ENCODE assay signal across 8 cellular contexts in the genomic region with DNA sequence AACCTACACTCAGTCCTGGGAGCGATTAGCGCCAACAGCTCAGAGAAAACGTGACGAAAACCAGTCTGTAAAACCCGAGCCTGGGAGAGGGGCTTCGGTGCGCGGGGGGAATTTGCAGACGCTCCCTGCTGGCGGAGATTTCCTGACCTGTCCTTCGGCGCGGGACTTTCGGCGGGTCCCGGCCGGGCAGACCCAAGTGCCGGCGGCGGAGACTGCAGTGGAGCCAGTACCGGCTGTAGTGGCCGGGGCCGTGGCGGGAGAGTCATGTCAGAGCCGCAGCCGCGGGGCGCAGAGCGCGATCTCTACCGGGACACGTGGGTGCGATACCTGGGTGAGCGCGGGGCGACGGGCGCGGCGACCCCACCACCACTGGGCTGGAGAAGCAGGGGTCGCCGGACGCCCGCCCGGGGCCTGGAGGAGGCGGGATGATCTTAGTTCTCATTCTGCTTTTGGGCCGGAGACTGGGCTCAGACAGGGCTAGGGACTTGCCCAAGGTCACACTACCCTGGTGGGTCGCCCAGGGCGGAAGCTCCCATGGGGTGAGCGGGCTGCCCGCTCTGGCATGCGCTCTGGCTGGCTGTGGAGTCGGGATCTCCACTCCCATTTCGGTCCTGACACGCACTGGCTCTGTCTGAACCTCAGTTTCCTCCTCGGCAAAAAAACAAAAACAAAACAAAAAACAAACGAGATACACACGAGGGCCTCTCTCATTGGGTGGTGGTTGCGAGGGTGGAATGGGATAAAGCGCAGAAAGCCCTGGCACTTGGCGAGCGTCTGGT. TPM values are rescaled to one million over a fixed set of nuclear protein-coding genes. Genes with fewer than 3 reads are reported as not detected.
A peak's percentile ranks its signal among the peaks of the same experiment; 100 is the strongest.
DNase-seq lines count a peak whose midpoint lies in the region; ATAC-seq and TF ChIP-seq lines count a peak whose summit lies in the region.

A gene with protein sequence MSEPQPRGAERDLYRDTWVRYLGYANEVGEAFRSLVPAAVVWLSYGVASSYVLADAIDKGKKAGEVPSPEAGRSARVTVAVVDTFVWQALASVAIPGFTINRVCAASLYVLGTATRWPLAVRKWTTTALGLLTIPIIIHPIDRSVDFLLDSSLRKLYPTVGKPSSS (plus strand): TSS at position 153 of the 779 bp plus-strand sequence. CDS start 112 bp downstream, at position 265.

- TF ChIP-seq RAD21 in liver (IDR thresholded peaks at IDR 0.05) = peak in 1 of 2 donors; percentile 35

- peaks cover 4 to 53% (median 40%) of the 10 kb centered on the region in 4 donors for H3K4me1 ChIP-seq in liver (ENCODE audit: control insufficient read depth in 4 of 4, insufficient read depth in 4 of 4, low read length in 3 of 4)

- peak; percentile 44 for DNase-seq in NK-92 treated with Interleukin-12 subunit alpha and Interleukin-12 subunit beta, amount 100 ng/mL, for 24 hours (lab: John Stamatoyannopoulos, UW)
- no peak for DNase-seq in NK-92 (lab: John Stamatoyannopoulos, UW; ENCODE audit: unreplicated experiment)
- DNase-seq in NCI-H2196 (lab: John Stamatoyannopoulos, UW; ENCODE audit: unreplicated experiment) = peak; percentile 25
- DNase-seq in activated CD4-positive, alpha-beta T cell treated with anti-CD3 and anti-CD28 coated beads, Interleukin-2, amount 10 ng/mL, durations not matched to agents 24 days and 14 days = peak; percentile 86
- DNase-seq in dermis blood vessel endothelial cell = peak; percentile 78
- peak; percentile 47 to 51 for DNase-seq in stimulated activated CD4-positive, alpha-beta T cell treated with anti-CD3 and anti-CD28 coated beads, Interleukin-4, amount 100 ng/mL, for 4 hours

- peaks cover 0 to 5% (median 0%) of the 10 kb centered on the region in 4 donors for H3K36me3 ChIP-seq in liver (ENCODE audit: control insufficient read depth in 4 of 4, insufficient read depth in 3 of 4, low read depth in 1 of 4, low read length in 3 of 4)

- ATAC-seq in HG02798 (IDR thresholded peaks at IDR 0.05; ENCODE audit: poor library complexity, unreplicated experiment) = no peak

- no peaks in the 10 kb centered on the region for H3K27me3 ChIP-seq in liver (ENCODE audit: control insufficient read depth in 4 of 4, insufficient read depth in 4 of 4, low read length in 3 of 4)

- H3K9me3 Mint-ChIP-seq in activated CD4-positive, alpha-beta T cell treated with anti-CD3 and anti-CD28 coated beads, Interleukin-2, amount 10 ng/mL, durations not matched to agents 24 days and 14 days = no peaks in the 10 kb centered on the region

- H3K27me3 Mint-ChIP-seq in activated CD4-positive, alpha-beta T cell treated with anti-CD3 and anti-CD28 coated beads, Interleukin-2, amount 10 ng/mL, durations not matched to agents 24 days and 14 days = no peaks in the 10 kb centered on the region

- H3K4me3 ChIP-seq in liver (ENCODE audit: low read depth in 1 of 3, low read length in 3 of 3) = peak within 1 kb of the TSS; percentile 55 to 64 (median 60)

- H3K9me3 ChIP-seq in liver (ENCODE audit: control insufficient read depth in 4 of 4, low read length in 3 of 4) = no peaks in the 10 kb centered on the region

- H3K4me1 Mint-ChIP-seq in activated CD4-positive, alpha-beta T cell treated with anti-CD3 and anti-CD28 coated beads, Interleukin-2, amount 10 ng/mL, durations not matched to agents 24 days and 14 days = peaks cover 50% of the 10 kb centered on the region

- 1% methylated on average over 62 of the region's 62 CpGs for WGBS in liver

- peak within 1 kb of the TSS; percentile 97 to 99 for H3K27ac ChIP-seq in liver (ENCODE audit: low read depth in 1 of 2, low read length in 2 of 2)

- peak within 1 kb of the TSS; percentile 99 for H3K27ac Mint-ChIP-seq in activated CD4-positive, alpha-beta T cell treated with anti-CD3 and anti-CD28 coated beads, Interleukin-2, amount 10 ng/mL, durations not matched to agents 24 days and 14 days

- H3K36me3 Mint-ChIP-seq in activated CD4-positive, alpha-beta T cell treated with anti-CD3 and anti-CD28 coated beads, Interleukin-2, amount 10 ng/mL, durations not matched to agents 24 days and 14 days (ENCODE audit: low read depth) = peaks cover 50% of the 10 kb centered on the region

- intact Hi-C loops in activated CD4-positive, alpha-beta T cell treated with anti-CD3 and anti-CD28 coated beads, Interleukin-2, amount 10 ng/mL, durations not matched to agents 24 days and 14 days (cut with micrococcal nuclease) = loop anchor here (1.0 to 10.0 kb wide), 9 partner anchors 9 to 1069 kb away; a partner anchor contains a TSS

- peak within 1 kb of the TSS; percentile 99 for H3K4me3 Mint-ChIP-seq in activated CD4-positive, alpha-beta T cell treated with anti-CD3 and anti-CD28 coated beads, Interleukin-2, amount 10 ng/mL, durations not matched to agents 24 days and 14 days

- no peak for TF ChIP-seq CTCF in liver (IDR thresholded peaks at IDR 0.05; ENCODE audit: low read depth, low read length, missing input control)

- peak within 1 kb of the TSS; percentile 25 to 67 for H3K9ac ChIP-seq in liver (ENCODE audit: low read depth in 1 of 2, low read length in 2 of 2)

TF ChIP-seq in liver, 16 proteins besides CTCF, POLR2A, EP300 and RAD21:
- TF ChIP-seq, protein P1, sequence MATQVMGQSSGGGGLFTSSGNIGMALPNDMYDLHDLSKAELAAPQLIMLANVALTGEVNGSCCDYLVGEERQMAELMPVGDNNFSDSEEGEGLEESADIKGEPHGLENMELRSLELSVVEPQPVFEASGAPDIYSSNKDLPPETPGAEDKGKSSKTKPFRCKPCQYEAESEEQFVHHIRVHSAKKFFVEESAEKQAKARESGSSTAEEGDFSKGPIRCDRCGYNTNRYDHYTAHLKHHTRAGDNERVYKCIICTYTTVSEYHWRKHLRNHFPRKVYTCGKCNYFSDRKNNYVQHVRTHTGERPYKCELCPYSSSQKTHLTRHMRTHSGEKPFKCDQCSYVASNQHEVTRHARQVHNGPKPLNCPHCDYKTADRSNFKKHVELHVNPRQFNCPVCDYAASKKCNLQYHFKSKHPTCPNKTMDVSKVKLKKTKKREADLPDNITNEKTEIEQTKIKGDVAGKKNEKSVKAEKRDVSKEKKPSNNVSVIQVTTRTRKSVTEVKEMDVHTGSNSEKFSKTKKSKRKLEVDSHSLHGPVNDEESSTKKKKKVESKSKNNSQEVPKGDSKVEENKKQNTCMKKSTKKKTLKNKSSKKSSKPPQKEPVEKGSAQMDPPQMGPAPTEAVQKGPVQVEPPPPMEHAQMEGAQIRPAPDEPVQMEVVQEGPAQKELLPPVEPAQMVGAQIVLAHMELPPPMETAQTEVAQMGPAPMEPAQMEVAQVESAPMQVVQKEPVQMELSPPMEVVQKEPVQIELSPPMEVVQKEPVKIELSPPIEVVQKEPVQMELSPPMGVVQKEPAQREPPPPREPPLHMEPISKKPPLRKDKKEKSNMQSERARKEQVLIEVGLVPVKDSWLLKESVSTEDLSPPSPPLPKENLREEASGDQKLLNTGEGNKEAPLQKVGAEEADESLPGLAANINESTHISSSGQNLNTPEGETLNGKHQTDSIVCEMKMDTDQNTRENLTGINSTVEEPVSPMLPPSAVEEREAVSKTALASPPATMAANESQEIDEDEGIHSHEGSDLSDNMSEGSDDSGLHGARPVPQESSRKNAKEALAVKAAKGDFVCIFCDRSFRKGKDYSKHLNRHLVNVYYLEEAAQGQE (IDR thresholded peaks at IDR 0.05) = peak; percentile 4
- TF ChIP-seq, protein P2, sequence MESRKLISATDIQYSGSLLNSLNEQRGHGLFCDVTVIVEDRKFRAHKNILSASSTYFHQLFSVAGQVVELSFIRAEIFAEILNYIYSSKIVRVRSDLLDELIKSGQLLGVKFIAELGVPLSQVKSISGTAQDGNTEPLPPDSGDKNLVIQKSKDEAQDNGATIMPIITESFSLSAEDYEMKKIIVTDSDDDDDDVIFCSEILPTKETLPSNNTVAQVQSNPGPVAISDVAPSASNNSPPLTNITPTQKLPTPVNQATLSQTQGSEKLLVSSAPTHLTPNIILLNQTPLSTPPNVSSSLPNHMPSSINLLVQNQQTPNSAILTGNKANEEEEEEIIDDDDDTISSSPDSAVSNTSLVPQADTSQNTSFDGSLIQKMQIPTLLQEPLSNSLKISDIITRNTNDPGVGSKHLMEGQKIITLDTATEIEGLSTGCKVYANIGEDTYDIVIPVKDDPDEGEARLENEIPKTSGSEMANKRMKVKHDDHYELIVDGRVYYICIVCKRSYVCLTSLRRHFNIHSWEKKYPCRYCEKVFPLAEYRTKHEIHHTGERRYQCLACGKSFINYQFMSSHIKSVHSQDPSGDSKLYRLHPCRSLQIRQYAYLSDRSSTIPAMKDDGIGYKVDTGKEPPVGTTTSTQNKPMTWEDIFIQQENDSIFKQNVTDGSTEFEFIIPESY (IDR thresholded peaks at IDR 0.05) = no peak
- TF ChIP-seq JUND (IDR thresholded peaks at IDR 0.05) = no peak
- TF ChIP-seq HNF4A (conservative IDR thresholded peaks at IDR 0.05) = peak in 1 of 2 donors; percentile 6
- TF ChIP-seq EGR1 (IDR thresholded peaks at IDR 0.05; ENCODE audit: low read depth in 2 of 2) = no peak

RNA-seq across cellular contexts. Expression of the gene that starts here (rescaled TPM):
- total RNA-seq in activated CD4-positive, alpha-beta T cell treated with anti-CD3 and anti-CD28 coated beads, Interleukin-2, amount 10 ng/mL, durations not matched to agents 24 days and 14 days = 79.3 and 80.5 TPM in 2 replicates
- total RNA-seq in dermis blood vessel endothelial cell (31.7 and 36.8 TPM in 2 replicates), liver (1 to 10 TPM; 6.8 to 9.5 TPM)
- 10 to 100 TPM in 1 of 2 donors, 1 to 10 TPM in 1; 8.2 to 20.2 TPM for polyA plus RNA-seq in liver
